ENCODE assay signal across 1 cellular context in genomic region chr3:109023656-109024254, GRCh38.
TF ChIP-seq lines count a peak whose summit lies in the region.

No MANE protein-coding gene starts in this region.

TF ChIP-seq in SK-N-SH treated with all-trans-retinoic acid at 6 μM for 48 hours, 23 proteins besides CTCF, POLR2A, EP300 and RAD21 (continued from another document):
- TF ChIP-seq PPARA (CRISPR knock-in tag; IDR thresholded peaks at IDR 0.05; ENCODE audit: borderline replicate concordance) (no peak), TCF4 (CRISPR knock-in tag; IDR thresholded peaks at IDR 0.05; ENCODE audit: borderline replicate concordance) (no peak), ISL1 (CRISPR knock-in tag; IDR thresholded peaks at IDR 0.05) (no peak), OSR1 (CRISPR knock-in tag; IDR thresholded peaks at IDR 0.05) (no peak), CREB5 (CRISPR knock-in tag; IDR thresholded peaks at IDR 0.05; ENCODE audit: low read depth) (no peak), RARB (CRISPR knock-in tag; IDR thresholded peaks at IDR 0.05) (no peak), ARNTL (CRISPR knock-in tag; IDR thresholded peaks at IDR 0.05; ENCODE audit: borderline replicate concordance, low read depth) (no peak)
- TF ChIP-seq, protein P1, sequence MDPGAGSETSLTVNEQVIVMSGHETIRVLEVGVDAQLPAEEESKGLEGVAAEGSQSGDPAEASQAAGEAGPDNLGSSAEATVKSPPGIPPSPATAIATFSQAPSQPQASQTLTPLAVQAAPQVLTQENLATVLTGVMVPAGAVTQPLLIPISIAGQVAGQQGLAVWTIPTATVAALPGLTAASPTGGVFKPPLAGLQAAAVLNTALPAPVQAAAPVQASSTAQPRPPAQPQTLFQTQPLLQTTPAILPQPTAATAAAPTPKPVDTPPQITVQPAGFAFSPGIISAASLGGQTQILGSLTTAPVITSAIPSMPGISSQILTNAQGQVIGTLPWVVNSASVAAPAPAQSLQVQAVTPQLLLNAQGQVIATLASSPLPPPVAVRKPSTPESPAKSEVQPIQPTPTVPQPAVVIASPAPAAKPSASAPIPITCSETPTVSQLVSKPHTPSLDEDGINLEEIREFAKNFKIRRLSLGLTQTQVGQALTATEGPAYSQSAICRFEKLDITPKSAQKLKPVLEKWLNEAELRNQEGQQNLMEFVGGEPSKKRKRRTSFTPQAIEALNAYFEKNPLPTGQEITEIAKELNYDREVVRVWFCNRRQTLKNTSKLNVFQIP (CRISPR knock-in tag; IDR thresholded peaks at IDR 0.05; ENCODE audit: borderline replicate concordance, low read depth): no peak
- TF ChIP-seq, protein P2, sequence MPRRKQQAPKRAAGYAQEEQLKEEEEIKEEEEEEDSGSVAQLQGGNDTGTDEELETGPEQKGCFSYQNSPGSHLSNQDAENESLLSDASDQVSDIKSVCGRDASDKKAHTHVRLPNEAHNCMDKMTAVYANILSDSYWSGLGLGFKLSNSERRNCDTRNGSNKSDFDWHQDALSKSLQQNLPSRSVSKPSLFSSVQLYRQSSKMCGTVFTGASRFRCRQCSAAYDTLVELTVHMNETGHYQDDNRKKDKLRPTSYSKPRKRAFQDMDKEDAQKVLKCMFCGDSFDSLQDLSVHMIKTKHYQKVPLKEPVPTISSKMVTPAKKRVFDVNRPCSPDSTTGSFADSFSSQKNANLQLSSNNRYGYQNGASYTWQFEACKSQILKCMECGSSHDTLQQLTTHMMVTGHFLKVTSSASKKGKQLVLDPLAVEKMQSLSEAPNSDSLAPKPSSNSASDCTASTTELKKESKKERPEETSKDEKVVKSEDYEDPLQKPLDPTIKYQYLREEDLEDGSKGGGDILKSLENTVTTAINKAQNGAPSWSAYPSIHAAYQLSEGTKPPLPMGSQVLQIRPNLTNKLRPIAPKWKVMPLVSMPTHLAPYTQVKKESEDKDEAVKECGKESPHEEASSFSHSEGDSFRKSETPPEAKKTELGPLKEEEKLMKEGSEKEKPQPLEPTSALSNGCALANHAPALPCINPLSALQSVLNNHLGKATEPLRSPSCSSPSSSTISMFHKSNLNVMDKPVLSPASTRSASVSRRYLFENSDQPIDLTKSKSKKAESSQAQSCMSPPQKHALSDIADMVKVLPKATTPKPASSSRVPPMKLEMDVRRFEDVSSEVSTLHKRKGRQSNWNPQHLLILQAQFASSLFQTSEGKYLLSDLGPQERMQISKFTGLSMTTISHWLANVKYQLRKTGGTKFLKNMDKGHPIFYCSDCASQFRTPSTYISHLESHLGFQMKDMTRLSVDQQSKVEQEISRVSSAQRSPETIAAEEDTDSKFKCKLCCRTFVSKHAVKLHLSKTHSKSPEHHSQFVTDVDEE (CRISPR knock-in tag; IDR thresholded peaks at IDR 0.05): no peak
